Comparison of ENCODE assay signal across 8 cellular contexts in genomic region chr3:194488007-194488742, GRCh38. TPM values are rescaled to one million over a fixed set of nuclear protein-coding genes. Genes with fewer than 3 reads are reported as not detected.
DNase-seq lines count a peak whose midpoint lies in the region; ATAC-seq and TF ChIP-seq lines count a peak whose summit lies in the region.

No MANE protein-coding gene starts in this region.

- TF ChIP-seq CTCF in GM13977 (IDR thresholded peaks at IDR 0.05; ENCODE audit: extremely low read depth, insufficient read depth, missing control alignments): no peak

- H3K27me3 ChIP-seq in BLaER1 treated with 17β-estradiol and CSF1 and Interleukin-3, amounts not matched to agents 10 nM and 100 nM: peaks cover 0 to 12% (median 5%) of the 10 kb centered on the region in 11 experiments; a peak in 4 of 22 replicates

- H3K9me3 Mint-ChIP-seq in IgD-negative memory B cell: peaks cover 0 to 1% (median 0%) of the 10 kb centered on the region in 3 donors

- peak; percentile 47 for DNase-seq in amniotic epithelial cell (ENCODE audit: low read depth)
- peak; percentile 27 for DNase-seq in medulla oblongata (ENCODE audit: extremely low spot score)
- DNase-seq in mesenteric fat pad (ENCODE audit: low spot score): no peak
- no peak for DNase-seq in AG20443 (ENCODE audit: low spot score)
- DNase-seq in GM13977 (ENCODE audit: low spot score): no peak

- no peaks in the 10 kb centered on the region for H3K27me3 Mint-ChIP-seq in IgD-negative memory B cell

- peak overlapping the region; percentile 47 to 96 (median 91); a peak in 16 of 22 replicates for H3K27ac ChIP-seq in BLaER1 treated with 17β-estradiol and CSF1 and Interleukin-3, amounts not matched to agents 10 nM and 100 nM

- peaks cover 2% of the 10 kb centered on the region for H3K36me3 Mint-ChIP-seq in IgD-negative memory B cell

- H3K4me2 ChIP-seq in BLaER1 treated with 17β-estradiol and CSF1 and Interleukin-3, amounts not matched to agents 10 nM and 100 nM: peak overlapping the region; percentile 86 to 99 (median 94)

- peaks cover 32 to 43% (median 34%) of the 10 kb centered on the region in 3 donors for H3K4me1 Mint-ChIP-seq in IgD-negative memory B cell

- H3K27ac Mint-ChIP-seq in IgD-negative memory B cell: peak overlapping the region; percentile 22 to 94 (median 76)

- H3K4me3 ChIP-seq in BLaER1 treated with 17β-estradiol and CSF1 and Interleukin-3, amounts not matched to agents 10 nM and 100 nM: peak overlapping the region in 9 of 10 experiments; percentile 70 to 91 (median 84); a peak in 17 of 20 replicates

- peaks cover 7 to 18% (median 16%) of the 10 kb centered on the region in 11 experiments; a peak in 21 of 22 replicates for H3K36me3 ChIP-seq in BLaER1 treated with 17β-estradiol and CSF1 and Interleukin-3, amounts not matched to agents 10 nM and 100 nM

- peaks cover 7 to 30% (median 29%) of the 10 kb centered on the region in 11 experiments; a peak in 19 of 22 replicates for H4K20me1 ChIP-seq in BLaER1 treated with 17β-estradiol and CSF1 and Interleukin-3, amounts not matched to agents 10 nM and 100 nM

- no peak for ATAC-seq in GM21529 (IDR thresholded peaks at IDR 0.05; ENCODE audit: unreplicated experiment)

- in situ Hi-C loops in GM13977 (cut with MboI; ENCODE audit: low pct_unique_long_range_greater_than_20kb, low sequenced_read_pairs, unreplicated experiment): loop anchor here (10.0 kb wide), 1 partner anchor 97 kb away; no protein-coding TSS in a partner anchor

- peaks cover 40 to 85% (median 70%) of the 10 kb centered on the region in 10 experiments for H3K4me1 ChIP-seq in BLaER1 treated with 17β-estradiol and CSF1 and Interleukin-3, amounts not matched to agents 10 nM and 100 nM

- peak overlapping the region in 7 of 11 experiments; percentile 90 to 99 (median 95); a peak in 9 of 22 replicates for H3K9ac ChIP-seq in BLaER1 treated with 17β-estradiol and CSF1 and Interleukin-3, amounts not matched to agents 10 nM and 100 nM

- peak overlapping the region; percentile 90 to 98 (median 96) for H3K4me3 Mint-ChIP-seq in IgD-negative memory B cell

- H3K9me3 ChIP-seq in BLaER1 treated with 17β-estradiol and CSF1 and Interleukin-3, amounts not matched to agents 10 nM and 100 nM (replicated peaks in 1 of 11): no peaks in the 10 kb centered on the region

RNA-seq across cellular contexts. Expression of gene ATP13A3, which starts 1.4 kb away (rescaled TPM):
- 4.2 TPM for polyA plus RNA-seq in IgD-negative memory B cell
- 204 TPM for total RNA-seq in mesenteric fat pad

Comparison
In these comparisons a context has a peak if more than half of its experiments do, and no peak if none do; other contexts are left out.
1. DNase-seq: peak in amniotic epithelial cell (single experiment) and medulla oblongata (single experiment); none in mesenteric fat pad (single experiment), AG20443 (single experiment) and GM13977 (single experiment).